Comparison of ENCODE assay signal across 8 cellular contexts in genomic region chr4:145481164-145481941, GRCh38. TPM values are rescaled to one million over a fixed set of nuclear protein-coding genes. Genes with fewer than 3 reads are reported as not detected.
DNase-seq lines count a peak whose midpoint lies in the region; ATAC-seq and TF ChIP-seq lines count a peak whose summit lies in the region.

Gene SMAD1 (plus strand): TSS chr4:145481853. CDS start chr4:145514614, 32,761 bp downstream.

- peaks cover 37% of the 10 kb centered on the region for H3K27me3 Mint-ChIP-seq in activated CD8-positive, alpha-beta memory T cell treated with anti-CD3 and anti-CD28 coated beads, Interleukin-2, amount 10 ng/mL, durations not matched to agents 7 days and 5 days
- H3K27me3 Mint-ChIP-seq in stimulated activated naive B cell treated with anti-CD40 and anti-IgM and Interleukin-4, amounts not matched to agents 10 μg/mL and 1 μg/mL and 100 μg/mL, for 72 hours, result peaks cover 45 to 51% of the 10 kb centered on the region in 2 donors

- no peak within 1 kb of the TSS for H3K27ac Mint-ChIP-seq in activated CD8-positive, alpha-beta memory T cell treated with anti-CD3 and anti-CD28 coated beads, Interleukin-2, amount 10 ng/mL, durations not matched to agents 7 days and 5 days
- H3K27ac Mint-ChIP-seq in stimulated activated naive B cell treated with anti-CD40 and anti-IgM and Interleukin-4, amounts not matched to agents 10 μg/mL and 1 μg/mL and 100 μg/mL, for 72 hours, result peak within 1 kb of the TSS; percentile 71

- peaks cover 5% of the 10 kb centered on the region for H3K4me1 Mint-ChIP-seq in activated CD8-positive, alpha-beta memory T cell treated with anti-CD3 and anti-CD28 coated beads, Interleukin-2, amount 10 ng/mL, durations not matched to agents 7 days and 5 days
- peaks cover 12 to 15% of the 10 kb centered on the region in 2 donors for H3K4me1 Mint-ChIP-seq in stimulated activated naive B cell treated with anti-CD40 and anti-IgM and Interleukin-4, amounts not matched to agents 10 μg/mL and 1 μg/mL and 100 μg/mL, for 72 hours

- peaks cover 1% of the 10 kb centered on the region for H3K36me3 Mint-ChIP-seq in activated CD8-positive, alpha-beta memory T cell treated with anti-CD3 and anti-CD28 coated beads, Interleukin-2, amount 10 ng/mL, durations not matched to agents 7 days and 5 days
- H3K36me3 Mint-ChIP-seq in stimulated activated naive B cell treated with anti-CD40 and anti-IgM and Interleukin-4, amounts not matched to agents 10 μg/mL and 1 μg/mL and 100 μg/mL, for 72 hours, result peaks cover 3% of the 10 kb centered on the region in 2 donors

- no peaks in the 10 kb centered on the region for H3K9me3 ChIP-seq in mononuclear cell (ENCODE audit: low read depth, low read length)

- H3K4me3 Mint-ChIP-seq in activated CD8-positive, alpha-beta memory T cell treated with anti-CD3 and anti-CD28 coated beads, Interleukin-2, amount 10 ng/mL, durations not matched to agents 7 days and 5 days, result peak within 1 kb of the TSS; percentile 67
- H3K4me3 Mint-ChIP-seq in stimulated activated naive B cell treated with anti-CD40 and anti-IgM and Interleukin-4, amounts not matched to agents 10 μg/mL and 1 μg/mL and 100 μg/mL, for 72 hours, result peak within 1 kb of the TSS in 1 of 2 donors; percentile 80

- H3K27me3 ChIP-seq in mononuclear cell (ENCODE audit: insufficient read depth, low read length), result peaks cover 7% of the 10 kb centered on the region

- H3K4me3 ChIP-seq in AG09309 (ENCODE audit: control insufficient read depth, low read depth, low read length) (peak within 1 kb of the TSS; percentile 79), mononuclear cell (ENCODE audit: low read length) (peak within 1 kb of the TSS; percentile 59)

- H3K4me1 ChIP-seq in mononuclear cell (ENCODE audit: insufficient read depth, low read length), result peaks cover 28% of the 10 kb centered on the region

- CTCF ChIA-PET in activated CD8-positive, alpha-beta memory T cell treated with anti-CD3 and anti-CD28 coated beads, Interleukin-2, amount 10 ng/mL, durations not matched to agents 7 days and 5 days (lab: Charles Lee), result no interaction called here

- DNase-seq in AG09309 (ENCODE audit: low read depth) (peak; percentile 53), NCI-H446 (lab: John Stamatoyannopoulos, UW) (peak; percentile 54 to 83)
- DNase-seq in activated CD8-positive, alpha-beta memory T cell treated with anti-CD3 and anti-CD28 coated beads, Interleukin-2, amount 10 ng/mL, durations not matched to agents 7 days and 5 days, result peak; percentile 45
- DNase-seq in stimulated activated naive B cell treated with anti-CD40 and anti-IgM and Interleukin-4, amounts not matched to agents 10 μg/mL and 1 μg/mL and 100 μg/mL, for 72 hours, result peak; percentile 28

- no peak for TF ChIP-seq CTCF in AG09309 (IDR thresholded peaks at IDR 0.05; ENCODE audit: control insufficient read depth, insufficient read depth, low read depth, low read length, missing control alignments)

- no peaks in the 10 kb centered on the region for H3K9me3 Mint-ChIP-seq in activated CD8-positive, alpha-beta memory T cell treated with anti-CD3 and anti-CD28 coated beads, Interleukin-2, amount 10 ng/mL, durations not matched to agents 7 days and 5 days (ENCODE audit: low read depth)
- peaks cover 4 to 6% of the 10 kb centered on the region in 2 donors for H3K9me3 Mint-ChIP-seq in stimulated activated naive B cell treated with anti-CD40 and anti-IgM and Interleukin-4, amounts not matched to agents 10 μg/mL and 1 μg/mL and 100 μg/mL, for 72 hours

- peak; percentile 59 for ATAC-seq in GM18868 (IDR thresholded peaks at IDR 0.05; ENCODE audit: unreplicated experiment)
- peak; percentile 47 for ATAC-seq in HG03066 (IDR thresholded peaks at IDR 0.05; ENCODE audit: low read depth, unreplicated experiment)
- peak; percentile 62 for ATAC-seq in activated CD8-positive, alpha-beta memory T cell treated with anti-CD3 and anti-CD28 coated beads, Interleukin-2, amount 10 ng/mL, durations not matched to agents 7 days and 5 days
- ATAC-seq in esophagus mucosa, result peak; percentile 94
- peak; percentile 66 to 68 for ATAC-seq in stimulated activated naive B cell treated with anti-CD40 and anti-IgM and Interleukin-4, amounts not matched to agents 10 μg/mL and 1 μg/mL and 100 μg/mL, for 72 hours (replicated peaks)

RNA-seq across cellular contexts. Expression of gene SMAD1, which starts in this region (rescaled TPM):
- 1 to 10 TPM; 1.2 to 1.9 TPM for total RNA-seq in activated CD8-positive, alpha-beta memory T cell treated with anti-CD3 and anti-CD28 coated beads, Interleukin-2, amount 10 ng/mL, durations not matched to agents 7 days and 5 days
- total RNA-seq in esophagus mucosa, result 34.0 TPM
- 2.1 TPM for total RNA-seq in mononuclear cell

Comparison
In these comparisons a context has a peak if more than half of its experiments do, and no peak if none do; other contexts are left out.
1. Peak in every context shown above with its lines: DNase-seq, ATAC-seq and H3K4me3 ChIP-seq.
2. RNA of gene SMAD1 (total RNA-seq): 34.0 TPM in esophagus mucosa (single experiment); 2.1 TPM in mononuclear cell (single experiment) and 1.2 to 1.9 TPM in activated CD8-positive, alpha-beta memory T cell treated with anti-CD3 and anti-CD28 coated beads, Interleukin-2, amount 10 ng/mL, durations not matched to agents 7 days and 5 days; every median in the first group is over 10 times any median in the second.